Comparison of ENCODE assay signal across 11 cellular contexts in the genomic region with DNA sequence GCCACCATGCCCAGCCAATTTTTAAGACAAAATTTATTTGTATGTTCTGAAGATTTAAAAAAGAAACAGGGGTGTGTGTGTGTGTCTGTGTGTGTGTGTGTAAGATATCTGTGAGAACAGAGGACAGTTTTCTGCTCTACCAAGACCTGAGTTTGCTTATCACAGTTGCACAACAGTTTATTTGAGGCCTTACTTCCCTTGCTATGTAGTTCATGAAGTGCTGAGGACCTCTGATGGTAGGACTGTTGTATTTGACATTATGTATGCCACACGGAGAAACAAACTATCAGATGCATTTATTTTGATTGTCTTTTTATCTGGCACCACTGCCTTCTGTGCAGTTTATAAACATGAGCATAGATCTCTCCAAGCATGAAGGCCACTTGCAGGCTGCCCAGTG.
A peak's percentile ranks its signal among the peaks of the same experiment; 100 is the strongest.
DNase-seq lines count a peak whose midpoint lies in the region; ATAC-seq and TF ChIP-seq lines count a peak whose summit lies in the region.
"Had no signal": no experiment of that assay in that cellular context is flagged by ENCODE, and none has a peak within 500 bp of the region (broad histone marks: within the 10 kb centered on the region; RNA-seq: fewer than 3 reads in every experiment).

No MANE protein-coding gene starts in this region.

- H3K4me3 ChIP-seq in H7 (ENCODE audit: insufficient read depth, low read depth, low read length), result no peak overlapping the region

- no peaks in the 10 kb centered on the region; the same call in 1 of the 2 replicates for H3K27me3 ChIP-seq in H7 (ENCODE audit: control insufficient read depth, insufficient read depth, low read length)

- H3K27ac ChIP-seq in VCaP, result no peak overlapping the region

- DNase-seq in NCI-H748 (lab: John Stamatoyannopoulos, UW; ENCODE audit: unreplicated experiment) (peak; percentile 26), NCI-H748 treated with DMSO at 0.1 percent for 48 hours (lab: John Stamatoyannopoulos, UW) (no peak), left ventricle myocardium superior (no peak), superior temporal gyrus (ENCODE audit: extremely low spot score) (peak; percentile 56), NCI-H1436 treated with DMSO at 0.1 percent for 48 hours (lab: John Stamatoyannopoulos, UW) (no peak), H7 (no peak)
- no peak for DNase-seq in activated CD4-positive, CD25-positive, alpha-beta regulatory T cell (lab: John Stamatoyannopoulos, UW)
- DNase-seq: NCI-H1436; stimulated activated naive CD4-positive, alpha-beta T cell; T-helper 2 cell had no signal

- H3K36me3 ChIP-seq in H7 (replicated peaks; ENCODE audit: control insufficient read depth, insufficient read depth, low read length), result no peaks in the 10 kb centered on the region

- TF ChIP-seq CTCF in VCaP (conservative IDR thresholded peaks at IDR 0.05), result peak; percentile 52

- peak; percentile 84 for ATAC-seq in left ventricle myocardium superior

- intact Hi-C loops in left ventricle myocardium superior (cut with micrococcal nuclease), result no loop called here

Comparison
In these comparisons a context has a peak if more than half of its experiments do, and no peak if none do; other contexts are left out.
1. DNase-seq: peak in NCI-H748 (single experiment) and superior temporal gyrus (single experiment); none in NCI-H748 treated with DMSO at 0.1 percent for 48 hours (single experiment), left ventricle myocardium superior (single experiment), activated CD4-positive, CD25-positive, alpha-beta regulatory T cell (0 of 4), NCI-H1436 treated with DMSO at 0.1 percent for 48 hours (single experiment) and H7 (single experiment).